In the genomic region with DNA sequence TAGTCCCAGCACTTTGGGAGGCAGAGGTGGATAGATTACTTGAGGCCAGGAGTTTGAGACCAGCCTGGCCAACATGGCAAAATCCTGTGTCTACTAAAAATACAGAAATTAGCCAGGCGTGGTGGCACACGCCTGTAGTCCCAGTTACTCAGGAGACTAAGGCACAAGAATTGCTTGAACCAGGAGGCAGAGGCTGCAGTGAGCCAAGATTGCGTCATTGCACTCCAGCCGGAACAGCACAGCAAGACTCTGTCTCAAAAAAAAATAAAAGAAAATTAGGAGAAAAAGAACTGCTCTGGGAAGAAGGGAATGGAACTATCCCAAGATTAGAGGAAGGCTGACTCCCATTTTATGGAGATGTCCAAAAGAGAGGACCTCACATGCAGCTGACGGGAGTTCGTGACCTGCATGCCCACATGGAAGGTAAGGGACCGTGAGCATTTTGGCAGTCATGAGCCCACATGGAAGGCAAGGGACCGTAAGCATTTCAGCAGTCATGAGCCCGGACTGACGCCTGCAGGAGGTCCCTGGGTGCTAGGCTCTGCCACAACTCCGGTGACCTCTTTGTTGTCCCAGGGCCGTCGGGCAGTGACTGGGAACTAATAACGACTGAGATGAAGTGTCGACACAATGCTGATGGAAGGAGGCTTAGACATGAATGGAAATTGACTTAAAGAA, we compare ENCODE assay signal across 23 cellular contexts. TPM values are rescaled to one million over a fixed set of nuclear protein-coding genes. Genes with fewer than 3 reads are reported as not detected.
DNase-seq lines count a peak whose midpoint lies in the region; ATAC-seq and TF ChIP-seq lines count a peak whose summit lies in the region.
"Had no signal": no experiment of that assay in that cellular context is flagged by ENCODE, and none has a peak within 500 bp of the region (broad histone marks: within the 10 kb centered on the region; RNA-seq: fewer than 3 reads in every experiment).

No MANE protein-coding gene starts in this region.

- TF ChIP-seq CTCF in adrenal gland (IDR thresholded peaks at IDR 0.05) (no peak), nephron progenitor cell (IDR thresholded peaks at IDR 0.05) (no peak), upper lobe of left lung (IDR thresholded peaks at IDR 0.05) (no peak)

- TF ChIP-seq POLR2A in adrenal gland (IDR thresholded peaks at IDR 0.05) (no peak), upper lobe of left lung (IDR thresholded peaks at IDR 0.05) (no peak)

- H3K4me3 Mint-ChIP-seq in nephron progenitor cell: no peak overlapping the region
- H3K4me3 Mint-ChIP-seq: activated CD4-positive, alpha-beta T cell treated with anti-CD3 and anti-CD28 coated beads, Interleukin-2, amount 10 ng/mL, durations not matched to agents 7 days and 5 days; effector memory CD8-positive, alpha-beta T cell; naive thymus-derived CD4-positive, alpha-beta T cell had no signal

- peak overlapping the region; percentile 37 for H3K27ac Mint-ChIP-seq in nephron progenitor cell
- H3K27ac Mint-ChIP-seq: activated CD4-positive, alpha-beta T cell treated with anti-CD3 and anti-CD28 coated beads, Interleukin-2, amount 10 ng/mL, durations not matched to agents 7 days and 5 days; effector memory CD8-positive, alpha-beta T cell; naive thymus-derived CD4-positive, alpha-beta T cell had no signal

- H3K27me3 ChIP-seq in adrenal gland (no peaks in the 10 kb centered on the region), upper lobe of left lung (no peaks in the 10 kb centered on the region)
- H3K27me3 ChIP-seq: ascending aorta had no signal

- WGBS in adrenal gland, 4 donors: 75 to 81% (median 77%) methylated on average over 15 of the region's 15 CpGs
- WGBS in upper lobe of left lung, 2 donors: 65 to 77% methylated on average over 15 of the region's 15 CpGs

- no peak for TF ChIP-seq EP300 in upper lobe of left lung (IDR thresholded peaks at IDR 0.05)

- H3K4me1 Mint-ChIP-seq in nephron progenitor cell: peaks cover 51% of the 10 kb centered on the region

- DNase-seq in NCI-H748 (lab: John Stamatoyannopoulos, UW; ENCODE audit: unreplicated experiment) (peak; percentile 6), NCI-H748 treated with DMSO at 0.1 percent for 48 hours (lab: John Stamatoyannopoulos, UW) (no peak), adrenal gland (peak in 2 of 7 donors; percentile 33 to 54), nephron progenitor cell (no peak), upper lobe of left lung (no peak)
- DNase-seq in activated naive CD4-positive, alpha-beta T cell treated with Interleukin-2 at 50 U/mL for 16 hours: no peak
- DNase-seq: activated CD4-positive, alpha-beta T cell treated with anti-CD3 and anti-CD28 coated beads, Interleukin-2, amount 10 ng/mL, durations not matched to agents 7 days and 5 days; activated naive CD4-positive, alpha-beta T cell; effector memory CD8-positive, alpha-beta T cell; glutamatergic neuron; Kasumi-1; mammary epithelial cell; naive thymus-derived CD4-positive, alpha-beta T cell; NCI-H2171 had no signal

- no peak overlapping the region for H3K4me3 ChIP-seq in adrenal gland
- no peak overlapping the region for H3K4me3 ChIP-seq in upper lobe of left lung
- H3K4me3 ChIP-seq: ascending aorta had no signal

- H3K9me3 ChIP-seq in adrenal gland (replicated peaks in 1 of 3) (no peaks in the 10 kb centered on the region), upper lobe of left lung (no peaks in the 10 kb centered on the region)
- H3K9me3 ChIP-seq: ascending aorta had no signal

- peak overlapping the region; percentile 39 to 87 (median 78) for H3K27ac ChIP-seq in adrenal gland
- H3K27ac ChIP-seq in upper lobe of left lung: peak overlapping the region; percentile 39 to 86 (median 68)
- H3K27ac ChIP-seq: ascending aorta, HL-60 had no signal

- intact Hi-C loops in adrenal gland (cut with DNase I): no loop called here

- H3K36me3 ChIP-seq in adrenal gland (replicated peaks in 1 of 2) (no peaks in the 10 kb centered on the region), upper lobe of left lung (no peaks in the 10 kb centered on the region)
- H3K36me3 ChIP-seq: ascending aorta had no signal

- H3K27me3 Mint-ChIP-seq in nephron progenitor cell (ENCODE audit: low read depth, poor library complexity): peaks cover 61% of the 10 kb centered on the region

- no peak for ATAC-seq in upper lobe of left lung (ENCODE audit: low FRiP score in 2 of 2)
- no peak for ATAC-seq in HG02852 (IDR thresholded peaks at IDR 0.05; ENCODE audit: unreplicated experiment)
- ATAC-seq in HG02623 (IDR thresholded peaks at IDR 0.05; ENCODE audit: unreplicated experiment): no peak
- ATAC-seq: effector memory CD8-positive, alpha-beta T cell; naive thymus-derived CD4-positive, alpha-beta T cell had no signal

- H3K4me1 ChIP-seq in adrenal gland (replicated peaks in 1 of 2): peaks cover 24 to 35% of the 10 kb centered on the region in 2 donors
- H3K4me1 ChIP-seq in upper lobe of left lung: peaks cover 13 to 51% (median 38%) of the 10 kb centered on the region in 4 donors
- H3K4me1 ChIP-seq: ascending aorta had no signal

- H3K36me3 Mint-ChIP-seq in nephron progenitor cell (ENCODE audit: low read depth): peaks cover 7% of the 10 kb centered on the region

- peaks cover 24% of the 10 kb centered on the region for H3K9me3 Mint-ChIP-seq in nephron progenitor cell
- H3K9me3 Mint-ChIP-seq: effector memory CD8-positive, alpha-beta T cell had no signal

RNA-seq across cellular contexts. Expression of gene GTPBP4, which starts 18.6 kb away (rescaled TPM):
- total RNA-seq in adrenal gland (100 to 1,000 TPM in 1 of 8 donors, 10 to 100 TPM in 7; 15.2 to 134 (median 29.9) TPM), upper lobe of left lung (10 to 100 TPM; 22.0 to 41.9 (median 33.3) TPM)
- polyA plus RNA-seq in adrenal gland: 100 to 1,000 TPM in 1 of 3 donors, 10 to 100 TPM in 2; 25.9 to 196 (median 33.8) TPM

RNA-seq across cellular contexts. Expression of gene LARP4B, which starts 38.1 kb away (rescaled TPM):
- total RNA-seq in adrenal gland: 100 to 1,000 TPM in 2 of 8 donors, 10 to 100 TPM in 6; 33.7 to 145 (median 80.6) TPM
- polyA plus RNA-seq in adrenal gland: 10 to 100 TPM; 17.2 to 63.0 (median 18.1) TPM
- total RNA-seq in upper lobe of left lung: 100 to 1,000 TPM; 106 to 154 (median 139) TPM

RNA-seq across cellular contexts. Expression of gene IDI2, which starts 56.0 kb away (rescaled TPM):
- under 1 TPM in 1 of 8 donors, not detected in 7; 0.28 TPM for total RNA-seq in adrenal gland
- under 1 TPM in 1 of 3 donors, not detected in 2; 0.07 TPM for polyA plus RNA-seq in adrenal gland
- total RNA-seq in upper lobe of left lung: not detected
- total RNA-seq: A673; activated CD4-positive, alpha-beta T cell treated with anti-CD3 and anti-CD28 coated beads, Interleukin-2, amount 10 ng/mL, durations not matched to agents 7 days and 5 days; ascending aorta; chondrocyte; fibroblast of lung; mammary epithelial cell; naive thymus-derived CD4-positive, alpha-beta T cell; pulmonary artery endothelial cell; temporal lobe had no signal
- polyA plus RNA-seq: fibroblast of lung; mammary epithelial cell; naive thymus-derived CD4-positive, alpha-beta T cell had no signal
